9 cellular contexts compared by ENCODE assay signal in the genomic region with DNA sequence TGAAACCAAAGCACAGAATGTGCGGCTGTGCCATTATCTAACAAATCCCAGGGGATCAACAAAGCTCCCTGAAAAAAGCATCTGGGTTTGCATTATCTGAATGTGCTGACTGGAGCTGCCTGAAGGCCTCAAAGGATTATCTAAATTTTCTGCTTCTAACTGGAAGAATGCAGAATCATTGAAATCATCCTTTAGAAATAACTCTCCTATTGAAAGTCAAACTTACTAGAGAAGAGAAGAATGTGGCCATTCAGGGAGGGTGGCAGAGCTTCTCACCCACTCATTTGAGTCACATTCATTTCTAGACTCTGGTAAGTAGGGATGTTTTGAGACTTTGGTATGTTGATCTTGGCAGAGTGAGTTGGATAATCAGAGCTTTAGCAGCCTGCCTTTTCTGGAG.
DNase-seq lines count a peak whose midpoint lies in the region; ATAC-seq and TF ChIP-seq lines count a peak whose summit lies in the region.
"Had no signal": no experiment of that assay in that cellular context is flagged by ENCODE, and none has a peak within 500 bp of the region (broad histone marks: within the 10 kb centered on the region; RNA-seq: fewer than 3 reads in every experiment).

No MANE protein-coding gene starts in this region.

- H3K27me3 ChIP-seq in hepatocyte (no peaks in the 10 kb centered on the region), tibial nerve (no peaks in the 10 kb centered on the region)

- H3K27me3 Mint-ChIP-seq in activated naive CD8-positive, alpha-beta T cell, result no peaks in the 10 kb centered on the region
- H3K27me3 Mint-ChIP-seq in activated naive CD8-positive, alpha-beta T cell treated with anti-CD3 and anti-CD28 coated beads, Interleukin-2, amount 50 U/mL, for 24 hours, result no peaks in the 10 kb centered on the region
- no peaks in the 10 kb centered on the region for H3K27me3 Mint-ChIP-seq in immature natural killer cell (ENCODE audit: low read depth in 3 of 3)

- no peaks in the 10 kb centered on the region for H3K9me2 ChIP-seq in hepatocyte (replicated peaks; ENCODE audit: insufficient read depth)

- no peak overlapping the region for H3K4me3 Mint-ChIP-seq in activated naive CD8-positive, alpha-beta T cell
- no peak overlapping the region for H3K4me3 Mint-ChIP-seq in activated naive CD8-positive, alpha-beta T cell treated with anti-CD3 and anti-CD28 coated beads, Interleukin-2, amount 50 U/mL, for 24 hours
- no peak overlapping the region for H3K4me3 Mint-ChIP-seq in immature natural killer cell
- H3K4me3 Mint-ChIP-seq: CD14-positive monocyte had no signal

- H3K9me3 Mint-ChIP-seq in activated naive CD8-positive, alpha-beta T cell (ENCODE audit: low read depth), result no peaks in the 10 kb centered on the region
- H3K9me3 Mint-ChIP-seq in activated naive CD8-positive, alpha-beta T cell treated with anti-CD3 and anti-CD28 coated beads, Interleukin-2, amount 50 U/mL, for 24 hours, result no peaks in the 10 kb centered on the region
- no peaks in the 10 kb centered on the region for H3K9me3 Mint-ChIP-seq in immature natural killer cell
- H3K9me3 Mint-ChIP-seq: CD14-positive monocyte had no signal

- H3K36me3 Mint-ChIP-seq in activated naive CD8-positive, alpha-beta T cell, result peaks cover 32% of the 10 kb centered on the region
- peaks cover 38% of the 10 kb centered on the region for H3K36me3 Mint-ChIP-seq in activated naive CD8-positive, alpha-beta T cell treated with anti-CD3 and anti-CD28 coated beads, Interleukin-2, amount 50 U/mL, for 24 hours (ENCODE audit: low read depth)
- peaks cover 13 to 30% (median 16%) of the 10 kb centered on the region in 3 donors for H3K36me3 Mint-ChIP-seq in immature natural killer cell

- peaks cover 11% of the 10 kb centered on the region for H3K4me1 Mint-ChIP-seq in activated naive CD8-positive, alpha-beta T cell (ENCODE audit: low read depth)
- H3K4me1 Mint-ChIP-seq in activated naive CD8-positive, alpha-beta T cell treated with anti-CD3 and anti-CD28 coated beads, Interleukin-2, amount 50 U/mL, for 24 hours, result peaks cover 15% of the 10 kb centered on the region
- H3K4me1 Mint-ChIP-seq in immature natural killer cell, result peaks cover 9 to 19% of the 10 kb centered on the region in 2 donors
- H3K4me1 Mint-ChIP-seq: CD14-positive monocyte had no signal

- peak overlapping the region; percentile 30 for H3K4me2 ChIP-seq in hepatocyte

- H3K79me2 ChIP-seq in hepatocyte, result no peaks in the 10 kb centered on the region

- H4K20me1 ChIP-seq in hepatocyte (ENCODE audit: insufficient read depth, poor library complexity, severe bottlenecking), result no peaks in the 10 kb centered on the region

- TF ChIP-seq POLR2A in tibial nerve (IDR thresholded peaks at IDR 0.05), result no peak

- H3K36me3 ChIP-seq in hepatocyte (replicated peaks; ENCODE audit: insufficient read depth, low read depth), result no peaks in the 10 kb centered on the region
- H3K36me3 ChIP-seq in tibial nerve, result peaks cover 0 to 18% (median 4%) of the 10 kb centered on the region in 3 donors

- peak overlapping the region; percentile 4 for H3K27ac Mint-ChIP-seq in activated naive CD8-positive, alpha-beta T cell
- H3K27ac Mint-ChIP-seq in activated naive CD8-positive, alpha-beta T cell treated with anti-CD3 and anti-CD28 coated beads, Interleukin-2, amount 50 U/mL, for 24 hours, result no peak overlapping the region
- H3K27ac Mint-ChIP-seq in immature natural killer cell, result peak overlapping the region in 2 of 6 donors; percentile 19 to 35
- H3K27ac Mint-ChIP-seq: CD14-positive monocyte had no signal

- H3K27ac ChIP-seq in hepatocyte, result peak overlapping the region; percentile 39
- peak overlapping the region; percentile 6 to 81 (median 34) for H3K27ac ChIP-seq in tibial nerve

- H3K4me1 ChIP-seq in hepatocyte (ENCODE audit: insufficient read depth) (peaks cover 14% of the 10 kb centered on the region), tibial nerve (peaks cover 4 to 50% (median 26%) of the 10 kb centered on the region in 4 donors)

- TF ChIP-seq CTCF in hepatocyte (IDR thresholded peaks at IDR 0.05; ENCODE audit: poor library complexity), result no peak
- TF ChIP-seq CTCF in tibial nerve (IDR thresholded peaks at IDR 0.05), result no peak

- TF ChIP-seq EP300 in tibial nerve (IDR thresholded peaks at IDR 0.05), result peak in 1 of 2 donors; percentile 52

- DNase-seq in activated naive CD8-positive, alpha-beta T cell treated with anti-CD3 and anti-CD28 coated beads, Interleukin-2, amount 50 U/mL, for 24 hours, result no peak
- DNase-seq in amniotic epithelial cell (ENCODE audit: low read depth) (peak; percentile 88), hepatocyte (ENCODE audit: low spot score) (peak; percentile 23), tibial nerve (ENCODE audit: low spot score in 2 of 2) (no peak), DMS 273 treated with DMSO at 0.1 percent for 48 hours (lab: John Stamatoyannopoulos, UW) (no peak), immature natural killer cell (no peak)

- 72% methylated on average over 1 of the region's 1 CpG for WGBS in hepatocyte (ENCODE audit: low lambda C conversion rate, missing lambda C conversion rate)
- 22 to 28% methylated on average over 1 of the region's 1 CpG for WGBS in tibial nerve, 2 donors

- H2AFZ ChIP-seq in hepatocyte, result no peak overlapping the region

- H3K4me3 ChIP-seq in hepatocyte, result no peak overlapping the region
- H3K4me3 ChIP-seq in tibial nerve, result no peak overlapping the region

- no peaks in the 10 kb centered on the region for H3K9me3 ChIP-seq in hepatocyte (ENCODE audit: low read depth)
- no peaks in the 10 kb centered on the region for H3K9me3 ChIP-seq in tibial nerve

- ATAC-seq in activated naive CD8-positive, alpha-beta T cell treated with anti-CD3 and anti-CD28 coated beads, Interleukin-2, amount 50 U/mL, for 24 hours, result no peak
- ATAC-seq in HG03139 (IDR thresholded peaks at IDR 0.05; ENCODE audit: unreplicated experiment), result no peak

Comparison
In these comparisons a context has a peak if more than half of its experiments do, and no peak if none do; other contexts are left out.
1. DNase-seq: peak in amniotic epithelial cell (single experiment) and hepatocyte (single experiment); none in activated naive CD8-positive, alpha-beta T cell treated with anti-CD3 and anti-CD28 coated beads, Interleukin-2, amount 50 U/mL, for 24 hours (single experiment), tibial nerve (0 of 2), DMS 273 treated with DMSO at 0.1 percent for 48 hours (single experiment) and immature natural killer cell (0 of 3).